1 cellular context compared by ENCODE assay signal in the genomic region with DNA sequence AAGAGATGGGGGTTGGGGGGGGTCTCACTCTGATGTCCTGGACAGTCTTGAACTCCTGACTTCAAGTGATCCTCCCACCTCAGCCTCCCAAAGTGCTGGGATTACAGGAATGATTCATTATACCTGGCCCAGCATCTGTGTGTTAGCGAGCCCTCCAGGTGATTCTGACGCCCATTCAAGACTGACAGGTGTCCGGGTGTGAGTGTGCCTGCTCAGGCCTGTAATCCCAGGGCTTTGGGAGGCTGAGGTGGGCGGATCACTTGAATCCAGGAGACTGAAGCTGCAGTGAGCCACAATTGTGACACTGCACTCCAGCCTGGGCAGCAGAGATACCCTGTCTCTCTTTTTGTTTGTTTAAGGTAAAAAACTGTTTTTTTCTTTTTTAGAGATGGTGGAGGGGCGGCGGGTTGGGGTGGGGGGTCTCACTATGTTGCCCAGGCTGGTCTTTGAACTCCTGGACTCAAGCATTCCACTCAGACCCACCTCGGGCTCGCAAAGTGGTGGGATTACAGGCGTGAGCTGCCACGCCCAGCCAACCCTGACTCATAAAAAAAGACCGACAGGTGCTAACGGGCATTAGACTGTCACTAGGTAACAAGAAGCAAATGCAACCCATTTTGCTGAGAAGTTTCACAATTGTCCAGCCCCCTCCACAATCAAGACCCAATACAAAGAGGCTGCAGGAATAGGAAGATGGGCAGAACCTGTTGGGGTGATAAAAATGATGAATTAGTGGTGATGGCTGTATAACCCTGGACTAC.
TF ChIP-seq lines count a peak whose summit lies in the region.

No MANE protein-coding gene starts in this region.

TF ChIP-seq in GM12891, 5 proteins besides CTCF, POLR2A, EP300 and RAD21:
- TF ChIP-seq SPI1 (IDR thresholded peaks at IDR 0.05; ENCODE audit: low read depth, low read length) = no peak
- TF ChIP-seq POU2F2 (IDR thresholded peaks at IDR 0.05; ENCODE audit: low read depth, low read length) = no peak
- TF ChIP-seq TAF1 (IDR thresholded peaks at IDR 0.05; ENCODE audit: low read depth, low read length) = no peak
- TF ChIP-seq PAX5 (IDR thresholded peaks at IDR 0.05; ENCODE audit: insufficient read depth, low read length, severe bottlenecking) = no peak
- no peak for TF ChIP-seq POLR2AphosphoS5 (IDR thresholded peaks at IDR 0.05; ENCODE audit: low read depth, low read length)
